In genomic region chr14:91059576-91060471, GRCh38 we compare ENCODE assay signal across 8 cellular contexts. TPM values are rescaled to one million over a fixed set of nuclear protein-coding genes. Genes with fewer than 3 reads are reported as not detected.
DNase-seq lines count a peak whose midpoint lies in the region; FAIRE-seq and TF ChIP-seq lines count a peak whose summit lies in the region.

No MANE protein-coding gene starts in this region.

- H2AFZ ChIP-seq in H9 (ENCODE audit: low read length), result no peak overlapping the region

- H3K36me3 Mint-ChIP-seq in H9 (ENCODE audit: insufficient read depth in 1 of 3, low read depth in 3 of 3), result no peaks in the 10 kb centered on the region

- TF ChIP-seq CTCF in GM06990 (IDR thresholded peaks at IDR 0.05; ENCODE audit: insufficient read depth, low read length, poor library complexity, severe bottlenecking) (no peak), H9 (conservative IDR thresholded peaks at IDR 0.05) (peak; percentile 33; the same call in 2 of the 3 replicates), D721Med (IDR thresholded peaks at IDR 0.05; ENCODE audit: insufficient read depth, missing control alignments) (no peak)

- no peaks in the 10 kb centered on the region for H3K27me3 Mint-ChIP-seq in H9 (ENCODE audit: low read depth)

- H2BK20ac ChIP-seq in H9 (ENCODE audit: low read depth, low read length, poor library complexity, severe bottlenecking), result no peak overlapping the region

- DNase-seq in GM06990 (ENCODE audit: extremely low read depth, insufficient read length) (peak; percentile 57), H9 (peak; percentile 60), MG63 (peak; percentile 45), T-helper 9 cell (peak; percentile 56), astrocyte of the hippocampus (ENCODE audit: low read depth, low spot score) (peak; percentile 25), D721Med (ENCODE audit: insufficient read length, low spot score) (no peak)

- H3K4me1 ChIP-seq in H9 (ENCODE audit: insufficient read depth, low read length) (no peaks in the 10 kb centered on the region; the same call in 1 of the 2 replicates), skeletal muscle satellite cell (ENCODE audit: control insufficient read depth, insufficient read depth, low read length) (peaks cover 5% of the 10 kb centered on the region)

- peak overlapping the region; percentile 91 for H2BK120ac ChIP-seq in H9 (ENCODE audit: low read depth, low read length, poor library complexity, severe bottlenecking)

- H3K18ac ChIP-seq in H9 (ENCODE audit: insufficient read length, low read depth, low read length), result peak overlapping the region; percentile 98

- no peak overlapping the region for H2BK5ac ChIP-seq in H9 (ENCODE audit: insufficient read length, low read length)

- H3K27ac Mint-ChIP-seq in H9, result no peak overlapping the region

- H2AK5ac ChIP-seq in H9 (ENCODE audit: insufficient read length, low read length), result no peak overlapping the region

- no peak overlapping the region for H4K8ac ChIP-seq in H9 (replicated peaks; ENCODE audit: insufficient read length, low read depth, low read length)

- H3K79me2 ChIP-seq in H9 (ENCODE audit: insufficient read depth, low read length), result no peaks in the 10 kb centered on the region

- H3K56ac ChIP-seq in H9 (ENCODE audit: insufficient read length, low read depth, low read length), result no peak overlapping the region

- peak overlapping the region; percentile 89 for H3K4me3 ChIP-seq in GM06990 (replicated peaks; ENCODE audit: low read depth, low read length)
- H3K4me3 ChIP-seq in MG63, result peak overlapping the region; percentile 88
- H3K4me3 ChIP-seq in iPS-11a (ENCODE audit: low read depth, low read length), result peak overlapping the region; percentile 85
- peak overlapping the region; percentile 88 for H3K4me3 ChIP-seq in skeletal muscle satellite cell (ENCODE audit: low read length)

- peak overlapping the region; percentile 77 to 84 for H3K4me3 Mint-ChIP-seq in H9

- H3K36me3 ChIP-seq in GM06990 (ENCODE audit: control insufficient read depth, insufficient read depth, low read length), result no peaks in the 10 kb centered on the region
- H3K36me3 ChIP-seq in MG63, result no peaks in the 10 kb centered on the region
- H3K36me3 ChIP-seq in skeletal muscle satellite cell (ENCODE audit: insufficient read depth, low read length), result no peaks in the 10 kb centered on the region

- no peak overlapping the region; the same call in 1 of the 2 replicates for H3K4ac ChIP-seq in H9 (ENCODE audit: low read depth, low read length)

- H3K79me1 ChIP-seq in H9 (ENCODE audit: insufficient read depth, low read depth, low read length, poor library complexity, severe bottlenecking), result no peaks in the 10 kb centered on the region

- H3K27ac ChIP-seq in H9 (ENCODE audit: insufficient read length, low read depth, low read length), result no peak overlapping the region

- no peak overlapping the region for H4K5ac ChIP-seq in H9 (ENCODE audit: insufficient read length, low read depth, low read length)

- H3K4me2 ChIP-seq in H9 (ENCODE audit: insufficient read depth, insufficient read length, low read length) (peak overlapping the region; percentile 81), skeletal muscle satellite cell (ENCODE audit: low read length) (peak overlapping the region; percentile 92)

- H2BK12ac ChIP-seq in H9 (ENCODE audit: insufficient read length, low read depth, low read length), result peak overlapping the region; percentile 43

- H3K27me3 ChIP-seq in GM06990 (replicated peaks; ENCODE audit: control insufficient read depth, insufficient read depth, low read length) (no peaks in the 10 kb centered on the region), H9 (ENCODE audit: insufficient read depth, low read length) (no peaks in the 10 kb centered on the region), MG63 (no peaks in the 10 kb centered on the region), skeletal muscle satellite cell (ENCODE audit: control insufficient read depth, insufficient read depth, low read length) (no peaks in the 10 kb centered on the region)

- H3T11ph ChIP-seq in H9 (ENCODE audit: low read length), result no peak overlapping the region

- no peak overlapping the region for H2BK15ac ChIP-seq in H9 (ENCODE audit: low read depth, low read length)

- H3K4me1 Mint-ChIP-seq in H9, result peaks cover 0 to 2% of the 10 kb centered on the region in 2 experiments; a peak in 1 of 4 replicates

- WGBS in H9 (ENCODE audit: extremely low coverage, insufficient read length, low lambda C conversion rate), result no CpG with 5 or more reads among the region's 88 CpGs

- H3K14ac ChIP-seq in H9 (ENCODE audit: insufficient read depth, low read length), result peak overlapping the region; percentile 95

- H3K9ac ChIP-seq in H9 (ENCODE audit: extremely low read depth, insufficient read length, low read length), result peak overlapping the region; percentile 70
- H3K9ac ChIP-seq in skeletal muscle satellite cell (ENCODE audit: low read depth, low read length), result peak overlapping the region; percentile 87

- FAIRE-seq in D721Med (lab: Jason Lieb, UNC), result no peak

- no peaks in the 10 kb centered on the region for H3K9me3 ChIP-seq in H9 (ENCODE audit: control insufficient read depth, low read depth, low read length)
- no peaks in the 10 kb centered on the region for H3K9me3 ChIP-seq in MG63
- no peaks in the 10 kb centered on the region for H3K9me3 ChIP-seq in skeletal muscle satellite cell (replicated peaks; ENCODE audit: low read length)

- H3K23me2 ChIP-seq in H9 (ENCODE audit: insufficient read length, low read depth, low read length, poor library complexity, severe bottlenecking), result peaks cover 11% of the 10 kb centered on the region

- no peak overlapping the region for H3K23ac ChIP-seq in H9 (ENCODE audit: insufficient read length, low read depth, low read length)

- no peaks in the 10 kb centered on the region for H3K9me3 Mint-ChIP-seq in H9

- H4K20me1 ChIP-seq in H9 (ENCODE audit: control insufficient read depth, insufficient read depth, insufficient read length), result no peaks in the 10 kb centered on the region

- no peak overlapping the region for H4K91ac ChIP-seq in H9 (ENCODE audit: insufficient read length, low read depth, low read length)

RNA-seq across cellular contexts. Expression of gene RPS6KA5, which starts 0.6 kb away (rescaled TPM):
- total RNA-seq in H9 (2021), result 3.7 and 3.8 TPM in 2 replicates
- 1.5 and 2.9 TPM in 2 replicates for total RNA-seq in MG63 (2014; rRNA removed; shearing (Covaris generic); ENCODE audit: low replicate concordance)
- total RNA-seq in skeletal muscle satellite cell (2012; rRNA removed), result 0.44 and 0.51 TPM in 2 replicates

RNA-seq across cellular contexts. Expression of gene DGLUCY, which starts 54.0 kb away (rescaled TPM):
- total RNA-seq in H9 (2021), result 24.8 and 29.6 TPM in 2 replicates
- 11.0 and 18.3 TPM in 2 replicates for total RNA-seq in MG63 (2014; rRNA removed; shearing (Covaris generic); ENCODE audit: low replicate concordance)
- 32.2 and 33.9 TPM in 2 replicates for total RNA-seq in skeletal muscle satellite cell (2012; rRNA removed)
